Comparison of ENCODE assay signal across 8 cellular contexts in genomic region chr15:43547539-43547938, GRCh38. TPM values are rescaled to one million over a fixed set of nuclear protein-coding genes. Genes with fewer than 3 reads are reported as not detected.
"Had no signal": no experiment of that assay in that cellular context is flagged by ENCODE, and none has a peak within 500 bp of the region (broad histone marks: within the 10 kb centered on the region; RNA-seq: fewer than 3 reads in every experiment).

No MANE protein-coding gene starts in this region.

- ATAC-seq: HepG2 had no signal

- H3K4me2 ChIP-seq: KMS-11 had no signal

- DNase-seq: IMR-90, KBM-7, KG1 had no signal

- H3K27ac ChIP-seq: HL-60, KMS-11 had no signal

- FAIRE-seq: HepG2, HTR-8/SVneo had no signal

- H3K9ac ChIP-seq: KMS-11 had no signal

RNA-seq across cellular contexts. Expression of gene MAP1A, which starts 30.1 kb away (rescaled TPM):
- polyA plus RNA-seq: IgD-negative memory B cell had no signal

RNA-seq across cellular contexts. Expression of gene CKMT1B, which starts 46.3 kb away (rescaled TPM):
- total RNA-seq: IMR-90 had no signal
- polyA plus RNA-seq: IgD-negative memory B cell, IMR-90 had no signal
